ENCODE assay signal across 1 cellular context in genomic region chr17:36095992-36096391, GRCh38.
TF ChIP-seq lines count a peak whose summit lies in the region.

No MANE protein-coding gene starts in this region.

TF ChIP-seq in HepG2, 621 proteins besides CTCF, POLR2A, EP300 and RAD21:
- TF ChIP-seq ZNF101 (CRISPR knock-in tag; IDR thresholded peaks at IDR 0.05; ENCODE audit: borderline replicate concordance, low read depth) (no peak), SRY (CRISPR knock-in tag; IDR thresholded peaks at IDR 0.05) (no peak), FOXO1 (CRISPR knock-in tag; IDR thresholded peaks at IDR 0.05) (no peak), ZNF225 (CRISPR knock-in tag; IDR thresholded peaks at IDR 0.05) (no peak), NFYB (CRISPR knock-in tag; IDR thresholded peaks at IDR 0.05) (no peak), ZNF33B (CRISPR knock-in tag; IDR thresholded peaks at IDR 0.05) (no peak), CAMTA2 (CRISPR knock-in tag; IDR thresholded peaks at IDR 0.05; ENCODE audit: borderline replicate concordance) (no peak), ZNF644 (CRISPR knock-in tag; IDR thresholded peaks at IDR 0.05; ENCODE audit: low read depth) (no peak), MED1 (CRISPR knock-in tag; IDR thresholded peaks at IDR 0.05) (no peak), SMYD3 (CRISPR knock-in tag; IDR thresholded peaks at IDR 0.05) (no peak), HDAC6 (IDR thresholded peaks at IDR 0.05; ENCODE audit: low read depth, low read length) (no peak), ZFP36L2 (CRISPR knock-in tag; IDR thresholded peaks at IDR 0.05) (no peak), ZNF3 (CRISPR knock-in tag; IDR thresholded peaks at IDR 0.05) (no peak), XRCC5 (optimal IDR thresholded peaks at IDR 0.05; ENCODE audit: low read length) (no peak), MZF1 (CRISPR knock-in tag; IDR thresholded peaks at IDR 0.05; ENCODE audit: borderline replicate concordance) (no peak), ZNF775 (CRISPR knock-in tag; IDR thresholded peaks at IDR 0.05; ENCODE audit: borderline replicate concordance) (no peak), GABPA (IDR thresholded peaks at IDR 0.05; ENCODE audit: low read depth, low read length) (no peak), GABPA (CRISPR knock-in tag; IDR thresholded peaks at IDR 0.05; ENCODE audit: low read depth) (no peak)
- TF ChIP-seq, protein P1, sequence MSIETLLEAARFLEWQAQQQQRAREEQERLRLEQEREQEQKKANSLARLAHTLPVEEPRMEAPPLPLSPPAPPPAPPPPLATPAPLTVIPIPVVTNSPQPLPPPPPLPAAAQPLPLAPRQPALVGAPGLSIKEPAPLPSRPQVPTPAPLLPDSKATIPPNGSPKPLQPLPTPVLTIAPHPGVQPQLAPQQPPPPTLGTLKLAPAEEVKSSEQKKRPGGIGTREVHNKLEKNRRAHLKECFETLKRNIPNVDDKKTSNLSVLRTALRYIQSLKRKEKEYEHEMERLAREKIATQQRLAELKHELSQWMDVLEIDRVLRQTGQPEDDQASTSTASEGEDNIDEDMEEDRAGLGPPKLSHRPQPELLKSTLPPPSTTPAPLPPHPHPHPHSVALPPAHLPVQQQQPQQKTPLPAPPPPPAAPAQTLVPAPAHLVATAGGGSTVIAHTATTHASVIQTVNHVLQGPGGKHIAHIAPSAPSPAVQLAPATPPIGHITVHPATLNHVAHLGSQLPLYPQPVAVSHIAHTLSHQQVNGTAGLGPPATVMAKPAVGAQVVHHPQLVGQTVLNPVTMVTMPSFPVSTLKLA (IDR thresholded peaks at IDR 0.05) = no peak
- TF ChIP-seq, protein P2, sequence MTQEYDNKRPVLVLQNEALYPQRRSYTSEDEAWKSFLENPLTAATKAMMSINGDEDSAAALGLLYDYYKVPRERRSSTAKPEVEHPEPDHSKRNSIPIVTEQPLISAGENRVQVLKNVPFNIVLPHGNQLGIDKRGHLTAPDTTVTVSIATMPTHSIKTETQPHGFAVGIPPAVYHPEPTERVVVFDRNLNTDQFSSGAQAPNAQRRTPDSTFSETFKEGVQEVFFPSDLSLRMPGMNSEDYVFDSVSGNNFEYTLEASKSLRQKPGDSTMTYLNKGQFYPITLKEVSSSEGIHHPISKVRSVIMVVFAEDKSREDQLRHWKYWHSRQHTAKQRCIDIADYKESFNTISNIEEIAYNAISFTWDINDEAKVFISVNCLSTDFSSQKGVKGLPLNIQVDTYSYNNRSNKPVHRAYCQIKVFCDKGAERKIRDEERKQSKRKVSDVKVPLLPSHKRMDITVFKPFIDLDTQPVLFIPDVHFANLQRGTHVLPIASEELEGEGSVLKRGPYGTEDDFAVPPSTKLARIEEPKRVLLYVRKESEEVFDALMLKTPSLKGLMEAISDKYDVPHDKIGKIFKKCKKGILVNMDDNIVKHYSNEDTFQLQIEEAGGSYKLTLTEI (CRISPR knock-in tag; conservative IDR thresholded peaks at IDR 0.05) = no peak
TF ChIP-seq in HepG2: peak in this region for 0.
